ENCODE assay signal across 8 cellular contexts in the genomic region with DNA sequence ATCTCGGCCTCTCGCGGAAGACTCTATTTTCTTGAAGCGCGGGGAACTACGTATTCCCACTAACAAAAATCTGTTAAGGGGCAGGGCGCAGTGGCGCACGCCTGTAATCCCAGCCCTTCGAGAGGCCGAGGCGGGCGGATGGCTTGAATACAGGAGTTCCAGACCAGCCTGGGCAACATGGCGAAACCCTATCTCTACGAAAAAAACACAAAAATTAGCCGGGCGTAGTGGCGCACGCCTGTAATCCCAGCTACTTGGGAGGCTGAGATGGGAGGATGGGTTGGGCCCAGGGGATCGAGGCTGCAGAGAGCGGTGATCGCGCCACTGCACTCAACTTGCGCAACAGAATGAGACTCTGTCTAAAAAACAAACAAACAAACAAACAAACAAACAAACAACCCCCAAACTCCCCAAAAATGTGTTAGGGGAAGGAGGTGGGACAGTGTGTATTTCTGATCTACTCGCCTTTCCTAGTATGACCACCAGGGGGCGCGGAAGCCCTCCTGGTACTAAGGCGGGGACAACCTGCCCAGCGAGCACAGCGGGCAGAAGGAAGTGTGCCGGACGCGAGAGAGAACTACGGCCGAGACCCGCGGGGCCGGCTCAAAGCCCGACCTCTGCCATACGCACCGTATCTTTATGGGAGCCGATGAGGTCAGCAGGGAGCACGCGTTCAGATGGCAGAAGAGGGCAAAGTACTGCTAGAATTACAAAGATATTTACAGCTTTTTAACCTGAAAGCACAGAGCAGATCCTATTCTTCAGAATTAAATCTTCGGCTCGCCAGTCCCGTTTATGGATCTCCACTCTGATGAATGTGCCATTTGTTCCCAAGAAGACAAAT. TPM values are rescaled to one million over a fixed set of nuclear protein-coding genes. Genes with fewer than 3 reads are reported as not detected.
DNase-seq lines count a peak whose midpoint lies in the region; ATAC-seq and TF ChIP-seq lines count a peak whose summit lies in the region.

No MANE protein-coding gene starts in this region.

- H3K27ac ChIP-seq in adrenal gland (peak overlapping the region in 3 of 5 donors; percentile 95 to 98 (median 97)), left ventricle myocardium inferior (replicated peaks) (peak overlapping the region; percentile 98), psoas muscle (peak overlapping the region; percentile 92), urinary bladder (ENCODE audit: low read depth) (no peak overlapping the region)

- CTCF ChIA-PET in GM10248 (lab: Yijun Ruan, JAX), result interaction anchor here (0.8 to 6.2 kb wide), 20 partner anchors 9 to 965 kb away, joined by 3 to 137 read pairs (median 4); no protein-coding TSS in a partner anchor

- H3K9me3 ChIP-seq in adrenal gland (replicated peaks in 1 of 3), result no peaks in the 10 kb centered on the region
- no peaks in the 10 kb centered on the region for H3K9me3 ChIP-seq in left ventricle myocardium inferior (replicated peaks)
- H3K9me3 ChIP-seq in psoas muscle, result no peaks in the 10 kb centered on the region

- peaks cover 12 to 17% of the 10 kb centered on the region in 2 donors for H3K4me1 ChIP-seq in adrenal gland (replicated peaks in 1 of 2)
- H3K4me1 ChIP-seq in left ventricle myocardium inferior, result peaks cover 36% of the 10 kb centered on the region
- peaks cover 15% of the 10 kb centered on the region for H3K4me1 ChIP-seq in psoas muscle
- no peaks in the 10 kb centered on the region for H3K4me1 ChIP-seq in urinary bladder (ENCODE audit: insufficient read depth)

- POLR2A ChIA-PET in GM10248 (lab: Yijun Ruan, JAX), result no interaction called here

- intact Hi-C loops in adrenal gland (cut with DNase I), result loop anchor here (2.0 kb wide), 2 partner anchors 49 to 51 kb away; no protein-coding TSS in a partner anchor
- intact Hi-C loops in left ventricle myocardium inferior (cut with micrococcal nuclease), result loop anchor here (2.0 kb wide), 1 partner anchor 49 kb away; no protein-coding TSS in a partner anchor
- intact Hi-C loops in psoas muscle (cut with DNase I), result loop anchor here (1.0 to 2.0 kb wide), 2 partner anchors 47 to 48 kb away; no protein-coding TSS in a partner anchor

- peak; percentile 69 to 79 (median 74) for ATAC-seq in psoas muscle

- H3K27me3 ChIP-seq in adrenal gland (no peaks in the 10 kb centered on the region), left ventricle myocardium inferior (ENCODE audit: low read depth) (no peaks in the 10 kb centered on the region), psoas muscle (ENCODE audit: insufficient read depth in 3 of 3, low read length in 2 of 3) (no peaks in the 10 kb centered on the region)

- H3K4me3 ChIP-seq in HFF-Myc (replicated peaks; ENCODE audit: low read depth, low read length), result peak overlapping the region; percentile 72
- H3K4me3 ChIP-seq in adrenal gland, result peak overlapping the region in 3 of 4 donors; percentile 89 to 97 (median 92)
- H3K4me3 ChIP-seq in left ventricle myocardium inferior, result peak overlapping the region; percentile 97
- H3K4me3 ChIP-seq in psoas muscle, result peak overlapping the region; percentile 89
- H3K4me3 ChIP-seq in urinary bladder (ENCODE audit: low read depth, low read length), result peak overlapping the region; percentile 86

- TF ChIP-seq POLR2A in adrenal gland (IDR thresholded peaks at IDR 0.05), result no peak

- WGBS in adrenal gland, 4 donors, result 27 to 31% (median 29%) methylated on average over 45 to 47 of the region's 47 CpGs
- 30 to 35% (median 32%) methylated on average over 47 of the region's 47 CpGs for WGBS in psoas muscle, 3 donors
- WGBS in urinary bladder, result 32% methylated on average over 47 of the region's 47 CpGs

- peak; percentile 80 for TF ChIP-seq CTCF in GM10248 (IDR thresholded peaks at IDR 0.05; ENCODE audit: control extremely low read depth, extremely low read depth, low read depth, missing control alignments)
- peak; percentile 78 for TF ChIP-seq CTCF in HFF-Myc (IDR thresholded peaks at IDR 0.05; ENCODE audit: low read depth, low read length, missing control alignments)
- TF ChIP-seq CTCF in adrenal gland (IDR thresholded peaks at IDR 0.05), result peak; percentile 89 to 97 (median 95)
- TF ChIP-seq CTCF in left ventricle myocardium inferior (IDR thresholded peaks at IDR 0.05; ENCODE audit: borderline replicate concordance), result peak; percentile 93
- peak; percentile 96 for TF ChIP-seq CTCF in psoas muscle (IDR thresholded peaks at IDR 0.05)

- H3K36me3 ChIP-seq in adrenal gland (replicated peaks in 1 of 2) (no peaks in the 10 kb centered on the region), left ventricle myocardium inferior (no peaks in the 10 kb centered on the region), psoas muscle (ENCODE audit: insufficient read depth in 1 of 2, low read depth in 1 of 2) (no peaks in the 10 kb centered on the region), urinary bladder (ENCODE audit: insufficient read depth) (no peaks in the 10 kb centered on the region)

- DNase-seq in GM10248 (ENCODE audit: extremely low spot score) (peak; percentile 90), HFF-Myc (ENCODE audit: extremely low read depth, low read depth) (peak; percentile 33), NAMALWA (ENCODE audit: low spot score) (peak; percentile 86), T follicular helper cell (ENCODE audit: low read depth) (peak; percentile 67), adrenal gland (peak; percentile 82 to 93 (median 89)), left ventricle myocardium inferior (peak; percentile 87), psoas muscle (peak; percentile 85 to 91)

RNA-seq across cellular contexts. Expression of gene STX3, which starts 1.3 kb away (rescaled TPM):
- 10 to 100 TPM; 18.4 to 63.2 (median 38.0) TPM for total RNA-seq in adrenal gland
- 10 to 100 TPM; 12.3 to 26.3 (median 24.7) TPM for polyA plus RNA-seq in adrenal gland
- 8.4 TPM for total RNA-seq in left ventricle myocardium inferior
- 10 to 100 TPM in 1 of 4 donors, 1 to 10 TPM in 3; 7.3 to 11.1 (median 9.4) TPM for total RNA-seq in psoas muscle
- 1 to 10 TPM; 3.8 to 6.1 (median 4.7) TPM for polyA plus RNA-seq in psoas muscle
- 11.9 TPM for total RNA-seq in urinary bladder
- polyA plus RNA-seq in urinary bladder, result 14.2 TPM

RNA-seq across cellular contexts. Expression of gene OR10V1, which starts 40.2 kb away (rescaled TPM):
- total RNA-seq in adrenal gland, result not detected
- not detected for polyA plus RNA-seq in adrenal gland
- total RNA-seq in left ventricle myocardium inferior, result not detected
- not detected for total RNA-seq in psoas muscle
- polyA plus RNA-seq in psoas muscle, result not detected
- not detected for total RNA-seq in urinary bladder
- not detected for polyA plus RNA-seq in urinary bladder

RNA-seq across cellular contexts. Expression of gene MRPL16, which starts 56.7 kb away (rescaled TPM):
- total RNA-seq in adrenal gland (100 to 1,000 TPM in 1 of 8 donors, 10 to 100 TPM in 7; 47.5 to 101 (median 73.5) TPM), left ventricle myocardium inferior (93.2 TPM), psoas muscle (10 to 100 TPM; 37.8 to 53.9 (median 50.4) TPM), urinary bladder (24.0 TPM)
- polyA plus RNA-seq in adrenal gland (100 to 1,000 TPM in 2 of 3 donors, 10 to 100 TPM in 1; 61.5 to 143 (median 107) TPM), psoas muscle (10 to 100 TPM; 50.2 to 92.7 (median 55.3) TPM), urinary bladder (49.9 TPM)

Comparison
In these comparisons a context has a peak if more than half of its experiments do, and no peak if none do; other contexts are left out.
1. DNase-seq: peak in every context shown above with its lines; median percentile 90 in GM10248; 89 in adrenal gland; 88 in psoas muscle; 87 in left ventricle myocardium inferior; 86 in NAMALWA; 67 in T follicular helper cell; 33 in HFF-Myc.